Comparison of ENCODE assay signal across 17 cellular contexts in genomic region chr3:100063929-100064461, GRCh38. TPM values are rescaled to one million over a fixed set of nuclear protein-coding genes. Genes with fewer than 3 reads are reported as not detected.
DNase-seq lines count a peak whose midpoint lies in the region; ATAC-seq, FAIRE-seq and TF ChIP-seq lines count a peak whose summit lies in the region.
"Had no signal": no experiment of that assay in that cellular context is flagged by ENCODE, and none has a peak within 500 bp of the region (broad histone marks: within the 10 kb centered on the region; RNA-seq: fewer than 3 reads in every experiment).

No MANE protein-coding gene starts in this region.

- H3K36me3 ChIP-seq in liver (ENCODE audit: control insufficient read depth in 4 of 4, insufficient read depth in 3 of 4, low read depth in 1 of 4, low read length in 3 of 4) (no peaks in the 10 kb centered on the region), stomach (no peaks in the 10 kb centered on the region)
- H3K36me3 ChIP-seq: adrenal gland had no signal

- H3K27ac ChIP-seq in liver (ENCODE audit: low read depth in 1 of 2, low read length in 2 of 2) (no peak overlapping the region), stomach (peak overlapping the region in 3 of 5 donors; percentile 41 to 71 (median 56))
- H3K27ac ChIP-seq: adrenal gland, C4-2B, testis had no signal

- no peak for TF ChIP-seq EP300 in stomach (IDR thresholded peaks at IDR 0.05)

- H3K9me3 ChIP-seq in liver (ENCODE audit: control insufficient read depth in 4 of 4, low read length in 3 of 4) (no peaks in the 10 kb centered on the region), stomach (no peaks in the 10 kb centered on the region)
- H3K9me3 ChIP-seq: adrenal gland, testis had no signal

- no peak overlapping the region for H3K4me3 ChIP-seq in liver (ENCODE audit: low read depth in 1 of 3, low read length in 3 of 3)
- H3K4me3 ChIP-seq in stomach: no peak overlapping the region
- H3K4me3 ChIP-seq: adrenal gland, testis had no signal

- TF ChIP-seq RAD21 in liver (IDR thresholded peaks at IDR 0.05): peak in 1 of 2 donors; percentile 29

- H3K27me3 ChIP-seq in liver (ENCODE audit: control insufficient read depth in 4 of 4, insufficient read depth in 4 of 4, low read length in 3 of 4) (no peaks in the 10 kb centered on the region), stomach (no peaks in the 10 kb centered on the region)
- H3K27me3 ChIP-seq: adrenal gland, testis had no signal

- H3K4me1 ChIP-seq in liver (ENCODE audit: control insufficient read depth in 4 of 4, insufficient read depth in 4 of 4, low read length in 3 of 4) (peaks cover 0 to 2% (median 0%) of the 10 kb centered on the region in 4 donors), stomach (peaks cover 2 to 26% (median 2%) of the 10 kb centered on the region in 4 donors)

- 70% methylated on average over 7 of the region's 7 CpGs for WGBS in liver
- WGBS in stomach, 5 donors: 47 to 74% (median 72%) methylated on average over 7 of the region's 7 CpGs

- TF ChIP-seq POLR2A in H54 (IDR thresholded peaks at IDR 0.05; ENCODE audit: low read depth, low read length) (no peak), stomach (IDR thresholded peaks at IDR 0.05) (no peak)

- no peaks in the 10 kb centered on the region for H3K27me3 Mint-ChIP-seq in chondrocyte (ENCODE audit: low read depth)
- H3K27me3 Mint-ChIP-seq: activated T-helper 17 cell treated with anti-CD3 and anti-CD28 coated beads, Interleukin-2, amount 50 U/mL, for 72 hours had no signal

- peak; percentile 20 for FAIRE-seq in H54 (lab: Jason Lieb, UNC)

- H3K9ac ChIP-seq in liver (ENCODE audit: low read depth in 1 of 2, low read length in 2 of 2): no peak overlapping the region

- peaks cover 41% of the 10 kb centered on the region for H3K4me1 Mint-ChIP-seq in chondrocyte (ENCODE audit: low read depth)

- intact Hi-C loops in stomach (cut with DNase I; ENCODE audit: low total_unique reads): loop anchor here (10.0 kb wide), 1 partner anchor 191 kb away; no protein-coding TSS in a partner anchor

- no peak for DNase-seq in H54 (ENCODE audit: insufficient read length, low spot score)
- no peak for DNase-seq in chondrocyte (ENCODE audit: low spot score)
- DNase-seq in stomach: no peak
- no peak for DNase-seq in kidney glomerular epithelial cell (lab: John Stamatoyannopoulos, UW)
- DNase-seq in AML-193 (lab: John Stamatoyannopoulos, UW): no peak
- DNase-seq: adrenal gland, DMS53, hippocampal formation, NCI-H446 treated with DMSO at 0.1 percent for 48 hours, T-helper 9 cell, testis had no signal

- ATAC-seq in GM18868 (IDR thresholded peaks at IDR 0.05; ENCODE audit: unreplicated experiment) (no peak), HG03520 (IDR thresholded peaks at IDR 0.05; ENCODE audit: unreplicated experiment) (no peak)
- ATAC-seq: activated T-helper 17 cell treated with anti-CD3 and anti-CD28 coated beads, Interleukin-2, amount 50 U/mL, for 72 hours had no signal

- TF ChIP-seq CTCF in chondrocyte (IDR thresholded peaks at IDR 0.05): no peak
- TF ChIP-seq CTCF in liver (IDR thresholded peaks at IDR 0.05; ENCODE audit: low read depth, low read length, missing input control): no peak
- no peak for TF ChIP-seq CTCF in stomach (IDR thresholded peaks at IDR 0.05)

- H3K36me3 Mint-ChIP-seq in chondrocyte (ENCODE audit: low read depth): no peaks in the 10 kb centered on the region

- H3K9me3 Mint-ChIP-seq in chondrocyte (ENCODE audit: low read depth): no peaks in the 10 kb centered on the region
- H3K9me3 Mint-ChIP-seq: activated T-helper 17 cell treated with anti-CD3 and anti-CD28 coated beads, Interleukin-2, amount 50 U/mL, for 72 hours had no signal

- peak overlapping the region; percentile 37 for H3K27ac Mint-ChIP-seq in chondrocyte (ENCODE audit: unreplicated experiment)
- H3K27ac Mint-ChIP-seq: activated T-helper 17 cell treated with anti-CD3 and anti-CD28 coated beads, Interleukin-2, amount 50 U/mL, for 72 hours had no signal

- no peak overlapping the region for H3K4me3 Mint-ChIP-seq in chondrocyte (ENCODE audit: unreplicated experiment)
- H3K4me3 Mint-ChIP-seq: activated T-helper 17 cell treated with anti-CD3 and anti-CD28 coated beads, Interleukin-2, amount 50 U/mL, for 72 hours had no signal

TF ChIP-seq in liver, 16 proteins besides CTCF, POLR2A, EP300 and RAD21:
- TF ChIP-seq GABPA (IDR thresholded peaks at IDR 0.05 in 1 of 2, conservative IDR thresholded peaks at IDR 0.05 in 1 of 2) (no peak), SP1 (IDR thresholded peaks at IDR 0.05) (peak; percentile 12)

RNA-seq across cellular contexts. Expression of gene FILIP1L, which starts 50.3 kb away (rescaled TPM):
- 61.9 to 122 TPM (median 119 TPM) in 3 replicates for total RNA-seq in chondrocyte
- 1 to 10 TPM; 1.4 to 6.5 TPM for total RNA-seq in liver
- polyA plus RNA-seq in liver: 1 to 10 TPM; 1.4 to 2.3 TPM
- 10 to 100 TPM; 48.7 to 97.3 (median 59.8) TPM for total RNA-seq in stomach
- 10 to 100 TPM; 10.6 to 98.4 (median 24.6) TPM for polyA plus RNA-seq in stomach
- total RNA-seq: SK-MEL-5 had no signal

Comparison
In these comparisons a context has a peak if more than half of its experiments do, and no peak if none do; other contexts are left out.
1. H3K27ac ChIP-seq: peak in stomach (3 of 5); none in liver (0 of 2).